ENCODE assay signal across 1 cellular context in the genomic region with DNA sequence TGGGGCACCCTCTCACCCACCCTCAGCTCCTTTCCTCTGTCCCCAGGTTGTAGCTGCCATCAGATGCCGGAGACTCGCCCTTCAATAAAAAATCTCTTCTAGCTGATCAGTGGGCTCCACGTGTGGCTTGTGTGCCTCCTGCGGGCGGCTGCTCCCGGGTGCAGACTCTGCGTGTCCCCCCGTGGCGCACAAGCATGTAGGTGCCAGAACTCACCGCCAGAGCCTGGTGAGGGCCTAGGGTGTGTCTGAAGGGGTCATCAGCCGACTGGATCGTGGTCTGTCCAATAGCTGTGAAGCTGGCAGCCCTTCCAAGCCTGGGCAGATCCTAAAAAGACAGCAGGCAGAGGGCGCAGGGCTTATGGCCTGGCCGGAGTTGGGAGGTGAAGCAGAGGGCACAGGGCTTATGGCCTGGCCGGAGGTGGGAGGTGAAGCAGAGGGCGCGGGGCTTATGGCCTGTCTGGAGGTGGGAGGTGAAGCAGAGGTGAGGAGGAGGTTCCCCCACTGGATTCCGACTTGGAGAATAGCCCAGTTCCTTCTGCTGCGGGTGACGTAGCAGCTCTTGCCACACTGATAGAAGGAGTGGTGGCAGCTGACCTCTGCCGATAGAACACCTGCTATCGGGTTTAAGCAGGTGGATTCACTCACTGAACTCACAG.
TF ChIP-seq lines count a peak whose summit lies in the region.

No MANE protein-coding gene starts in this region.

TF ChIP-seq in liver, 16 proteins besides CTCF, POLR2A, EP300 and RAD21 (continued from another document):
- TF ChIP-seq, protein P1, sequence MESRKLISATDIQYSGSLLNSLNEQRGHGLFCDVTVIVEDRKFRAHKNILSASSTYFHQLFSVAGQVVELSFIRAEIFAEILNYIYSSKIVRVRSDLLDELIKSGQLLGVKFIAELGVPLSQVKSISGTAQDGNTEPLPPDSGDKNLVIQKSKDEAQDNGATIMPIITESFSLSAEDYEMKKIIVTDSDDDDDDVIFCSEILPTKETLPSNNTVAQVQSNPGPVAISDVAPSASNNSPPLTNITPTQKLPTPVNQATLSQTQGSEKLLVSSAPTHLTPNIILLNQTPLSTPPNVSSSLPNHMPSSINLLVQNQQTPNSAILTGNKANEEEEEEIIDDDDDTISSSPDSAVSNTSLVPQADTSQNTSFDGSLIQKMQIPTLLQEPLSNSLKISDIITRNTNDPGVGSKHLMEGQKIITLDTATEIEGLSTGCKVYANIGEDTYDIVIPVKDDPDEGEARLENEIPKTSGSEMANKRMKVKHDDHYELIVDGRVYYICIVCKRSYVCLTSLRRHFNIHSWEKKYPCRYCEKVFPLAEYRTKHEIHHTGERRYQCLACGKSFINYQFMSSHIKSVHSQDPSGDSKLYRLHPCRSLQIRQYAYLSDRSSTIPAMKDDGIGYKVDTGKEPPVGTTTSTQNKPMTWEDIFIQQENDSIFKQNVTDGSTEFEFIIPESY (IDR thresholded peaks at IDR 0.05), result no peak
- TF ChIP-seq TAF1 (conservative IDR thresholded peaks at IDR 0.05) (no peak), HNF4G (IDR thresholded peaks at IDR 0.05) (no peak), YY1 (IDR thresholded peaks at IDR 0.05) (peak; percentile 39), RXRA (IDR thresholded peaks at IDR 0.05) (peak; percentile 97 to 98), SP1 (IDR thresholded peaks at IDR 0.05) (peak; percentile 72), FOXA2 (IDR thresholded peaks at IDR 0.05) (no peak), JUND (IDR thresholded peaks at IDR 0.05) (no peak), FOXA1 (IDR thresholded peaks at IDR 0.05) (no peak), GABPA (IDR thresholded peaks at IDR 0.05 in 1 of 2, conservative IDR thresholded peaks at IDR 0.05 in 1 of 2) (no peak), HNF4A (conservative IDR thresholded peaks at IDR 0.05) (peak; percentile 20 to 34), EGR1 (IDR thresholded peaks at IDR 0.05; ENCODE audit: low read depth in 2 of 2) (no peak)
- TF ChIP-seq, protein P2, sequence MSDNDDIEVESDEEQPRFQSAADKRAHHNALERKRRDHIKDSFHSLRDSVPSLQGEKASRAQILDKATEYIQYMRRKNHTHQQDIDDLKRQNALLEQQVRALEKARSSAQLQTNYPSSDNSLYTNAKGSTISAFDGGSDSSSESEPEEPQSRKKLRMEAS (IDR thresholded peaks at IDR 0.05), result no peak
- TF ChIP-seq, protein P3, sequence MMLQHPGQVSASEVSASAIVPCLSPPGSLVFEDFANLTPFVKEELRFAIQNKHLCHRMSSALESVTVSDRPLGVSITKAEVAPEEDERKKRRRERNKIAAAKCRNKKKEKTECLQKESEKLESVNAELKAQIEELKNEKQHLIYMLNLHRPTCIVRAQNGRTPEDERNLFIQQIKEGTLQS (IDR thresholded peaks at IDR 0.05), result no peak
